In genomic region chr12:108560321-108560721, GRCh38 we compare ENCODE assay signal across 8 cellular contexts. TPM values are rescaled to one million over a fixed set of nuclear protein-coding genes. Genes with fewer than 3 reads are reported as not detected.
A peak's percentile ranks its signal among the peaks of the same experiment; 100 is the strongest.
DNase-seq lines count a peak whose midpoint lies in the region; ATAC-seq and TF ChIP-seq lines count a peak whose summit lies in the region.

No MANE protein-coding gene starts in this region.

- TF ChIP-seq EP300 in upper lobe of left lung (IDR thresholded peaks at IDR 0.05): no peak

- H3K4me3 ChIP-seq in right atrium auricular region (peak overlapping the region; percentile 86 to 97), ascending aorta (peak overlapping the region; percentile 96), liver (ENCODE audit: low read depth in 1 of 3, low read length in 3 of 3) (peak overlapping the region; percentile 71 to 97 (median 95)), upper lobe of left lung (peak overlapping the region; percentile 79 to 95 (median 84))

- peaks cover 13% of the 10 kb centered on the region for H3K36me3 ChIP-seq in right atrium auricular region
- H3K36me3 ChIP-seq in ascending aorta: peaks cover 11 to 17% of the 10 kb centered on the region in 2 donors
- peaks cover 0 to 7% (median 3%) of the 10 kb centered on the region in 4 donors for H3K36me3 ChIP-seq in liver (ENCODE audit: control insufficient read depth in 4 of 4, insufficient read depth in 3 of 4, low read depth in 1 of 4, low read length in 3 of 4)
- peaks cover 7 to 26% (median 13%) of the 10 kb centered on the region in 4 donors for H3K36me3 ChIP-seq in upper lobe of left lung

- intact Hi-C loops in Right ventricle myocardium inferior (cut with DNase I) (loop anchor here (2.0 to 5.0 kb wide), 3 partner anchors 170 to 392 kb away; partner anchors contain the start of genes CORO1C and SSH1), ascending aorta (cut with DNase I) (loop anchor here (5.0 kb wide), 4 partner anchors 492 to 1437 kb away; partner anchors contain the start of genes ANKRD13A, GIT2, PRDM4 and USP30)

- TF ChIP-seq RAD21 in liver (IDR thresholded peaks at IDR 0.05): no peak

- no peak for ATAC-seq in Right ventricle myocardium inferior
- no peak for ATAC-seq in upper lobe of left lung (ENCODE audit: low FRiP score in 2 of 2)
- no peak for ATAC-seq in GM21576 (IDR thresholded peaks at IDR 0.05; ENCODE audit: unreplicated experiment)
- no peak for ATAC-seq in GM18907 (IDR thresholded peaks at IDR 0.05; ENCODE audit: unreplicated experiment)

- no peaks in the 10 kb centered on the region for H3K9me3 ChIP-seq in right atrium auricular region
- no peaks in the 10 kb centered on the region for H3K9me3 ChIP-seq in ascending aorta
- H3K9me3 ChIP-seq in liver (ENCODE audit: control insufficient read depth in 4 of 4, low read length in 3 of 4): no peaks in the 10 kb centered on the region
- H3K9me3 ChIP-seq in upper lobe of left lung: no peaks in the 10 kb centered on the region

- H3K4me1 ChIP-seq in right atrium auricular region: peaks cover 0 to 52% of the 10 kb centered on the region in 2 donors
- H3K4me1 ChIP-seq in ascending aorta: peaks cover 7 to 28% of the 10 kb centered on the region in 2 donors
- peaks cover 6 to 53% (median 43%) of the 10 kb centered on the region in 4 donors for H3K4me1 ChIP-seq in liver (ENCODE audit: control insufficient read depth in 4 of 4, insufficient read depth in 4 of 4, low read length in 3 of 4)
- peaks cover 43 to 65% (median 46%) of the 10 kb centered on the region in 4 donors for H3K4me1 ChIP-seq in upper lobe of left lung

- no peak for DNase-seq in right atrium auricular region (ENCODE audit: low spot score)
- DNase-seq in Right ventricle myocardium inferior (ENCODE audit: missing footprints): no peak
- DNase-seq in ascending aorta (ENCODE audit: low spot score in 2 of 2): no peak
- DNase-seq in upper lobe of left lung: no peak
- no peak for DNase-seq in DMS114 treated with DMSO at 0.1 percent for 48 hours (lab: John Stamatoyannopoulos, UW; ENCODE audit: unreplicated experiment)

- H3K27me3 ChIP-seq in right atrium auricular region (no peaks in the 10 kb centered on the region), ascending aorta (no peaks in the 10 kb centered on the region), liver (ENCODE audit: control insufficient read depth in 4 of 4, insufficient read depth in 4 of 4, low read length in 3 of 4) (no peaks in the 10 kb centered on the region), upper lobe of left lung (no peaks in the 10 kb centered on the region)

- H3K9ac ChIP-seq in liver (ENCODE audit: low read depth in 1 of 2, low read length in 2 of 2): peak overlapping the region; percentile 77 to 98

- WGBS in liver: 1% methylated on average over 12 of the region's 12 CpGs
- 0% methylated on average over 12 of the region's 12 CpGs for WGBS in upper lobe of left lung, 2 donors

- TF ChIP-seq CTCF in right atrium auricular region (IDR thresholded peaks at IDR 0.05) (no peak), ascending aorta (IDR thresholded peaks at IDR 0.05) (no peak), liver (IDR thresholded peaks at IDR 0.05; ENCODE audit: low read depth, low read length, missing input control) (no peak), upper lobe of left lung (IDR thresholded peaks at IDR 0.05) (no peak)

- H3K27ac ChIP-seq in right atrium auricular region (peak overlapping the region; percentile 87 to 90), ascending aorta (peak overlapping the region; percentile 78 to 90), liver (ENCODE audit: low read depth in 1 of 2, low read length in 2 of 2) (peak overlapping the region; percentile 85 to 94), upper lobe of left lung (peak overlapping the region; percentile 87 to 95 (median 94))

- TF ChIP-seq POLR2A in upper lobe of left lung (IDR thresholded peaks at IDR 0.05): no peak

TF ChIP-seq in liver, 16 proteins besides CTCF, POLR2A, EP300 and RAD21:
- TF ChIP-seq NR2F2 (IDR thresholded peaks at IDR 0.05) (no peak), GABPA (IDR thresholded peaks at IDR 0.05 in 1 of 2, conservative IDR thresholded peaks at IDR 0.05 in 1 of 2) (no peak), HNF4G (IDR thresholded peaks at IDR 0.05) (no peak), FOXA2 (IDR thresholded peaks at IDR 0.05) (no peak), ZBTB33 (IDR thresholded peaks at IDR 0.05) (no peak), JUND (IDR thresholded peaks at IDR 0.05) (no peak)

RNA-seq across cellular contexts. Expression of gene SART3, which starts 0.7 kb away (rescaled TPM):
- total RNA-seq in right atrium auricular region (10 to 100 TPM; 33.4 to 44.4 TPM), Right ventricle myocardium inferior (21.7 TPM), ascending aorta (22.9 TPM), liver (10 to 100 TPM; 36.6 to 37.1 TPM), upper lobe of left lung (100 to 1,000 TPM in 1 of 6 donors, 10 to 100 TPM in 5; 36.9 to 235 (median 63.9) TPM)
- polyA plus RNA-seq in liver: 10 to 100 TPM in 1 of 2 donors, 1 to 10 TPM in 1; 5.9 to 10.5 TPM

RNA-seq across cellular contexts. Expression of gene ISCU, which starts 2.1 kb away (rescaled TPM):
- total RNA-seq in right atrium auricular region (100 to 1,000 TPM; 421 to 433 TPM), Right ventricle myocardium inferior (444 TPM), ascending aorta (136 TPM), liver (10 to 100 TPM; 42.3 to 75.6 TPM), upper lobe of left lung (100 to 1,000 TPM; 130 to 192 (median 152) TPM)
- 10 to 100 TPM; 52.0 to 85.9 TPM for polyA plus RNA-seq in liver

RNA-seq across cellular contexts. Expression of gene TMEM119, which starts 37.6 kb away (rescaled TPM):
- total RNA-seq in right atrium auricular region: 1 to 10 TPM; 1.8 to 5.5 TPM
- 1.3 TPM for total RNA-seq in Right ventricle myocardium inferior
- 251 TPM for total RNA-seq in ascending aorta
- 1 to 10 TPM in 1 of 2 donors, under 1 TPM in 1; 0.25 to 2.6 TPM for total RNA-seq in liver
- polyA plus RNA-seq in liver: under 1 TPM; 0.14 to 0.51 TPM
- 10 to 100 TPM in 5 of 6 donors, 1 to 10 TPM in 1; 1.5 to 50.7 (median 20.5) TPM for total RNA-seq in upper lobe of left lung

RNA-seq across cellular contexts. Expression of gene FICD, which starts 45.2 kb away (rescaled TPM):
- total RNA-seq in right atrium auricular region: 1 to 10 TPM; 2.6 to 7.5 TPM
- total RNA-seq in Right ventricle myocardium inferior: 2.9 TPM
- total RNA-seq in ascending aorta: 30.8 TPM
- total RNA-seq in liver: 10 to 100 TPM in 1 of 2 donors, 1 to 10 TPM in 1; 3.6 to 20.9 TPM
- polyA plus RNA-seq in liver: 1 to 10 TPM; 4.1 to 9.0 TPM
- 10 to 100 TPM in 4 of 6 donors, 1 to 10 TPM in 2; 6.5 to 15.3 (median 12.2) TPM for total RNA-seq in upper lobe of left lung
